Comparison of ENCODE assay signal across 22 cellular contexts in genomic region chr10:33284945-33285344, GRCh38.
"Had no signal": no experiment of that assay in that cellular context is flagged by ENCODE, and none has a peak within 500 bp of the region (broad histone marks: within the 10 kb centered on the region; RNA-seq: fewer than 3 reads in every experiment).

No MANE protein-coding gene starts in this region.

- H3K36me3 Mint-ChIP-seq: activated naive CD4-positive, alpha-beta T cell treated with anti-CD3 and anti-CD28 coated beads, Interleukin-2, amount 50 U/mL, for 72 hours; brain; naive B cell had no signal

- DNase-seq: activated CD4-positive, alpha-beta T cell treated with anti-CD3 and anti-CD28 coated beads for 36 hours; activated CD4-positive, alpha-beta T cell treated with anti-CD3 and anti-CD28 coated beads, Interleukin-2, amount 50 U/mL, for 4 hours; activated CD4-positive, CD25-positive, alpha-beta regulatory T cell; activated naive CD4-positive, alpha-beta T cell; activated T-cell treated with anti-CD3 and anti-CD28 coated beads for 4 hours; activated T-cell treated with anti-CD3 and anti-CD28 coated beads, Interleukin-2, amount 50 U/mL, for 72 hours; cortex of kidney; effector memory CD8-positive, alpha-beta T cell; erythroblast; mammary epithelial cell; naive B cell; pancreas; spleen; stimulated activated CD4-positive, alpha-beta T cell treated with anti-CD3 and anti-CD28 coated beads, Interleukin-2, amount 100 ng/mL, for 48 hours; stimulated activated naive CD8-positive, alpha-beta T cell treated with anti-CD3 and anti-CD28 coated beads, Interleukin-15, Interleukin-2, amounts not matched to agents 100 U/mL and 50 U/mL, for 24 hours; thyroid gland; upper lobe of right lung had no signal

- H3K27me3 ChIP-seq: cardiac muscle cell, spleen, thyroid gland, upper lobe of right lung had no signal

- H3K27ac ChIP-seq: cardiac muscle cell, pancreas, prostate gland, upper lobe of right lung had no signal

- H3K9me3 Mint-ChIP-seq: activated naive CD4-positive, alpha-beta T cell treated with anti-CD3 and anti-CD28 coated beads, Interleukin-2, amount 50 U/mL, for 72 hours; activated T-cell treated with anti-CD3 and anti-CD28 coated beads, Interleukin-2, amount 50 U/mL, for 72 hours; effector memory CD8-positive, alpha-beta T cell had no signal

- H3K4me3 ChIP-seq: cardiac muscle cell, pancreas, prostate gland, spleen, thyroid gland, upper lobe of right lung had no signal

- H3K4me1 ChIP-seq: prostate gland, upper lobe of right lung had no signal

- ATAC-seq: activated CD4-positive, alpha-beta T cell treated with anti-CD3 and anti-CD28 coated beads for 36 hours; activated naive CD4-positive, alpha-beta T cell treated with anti-CD3 and anti-CD28 coated beads, Interleukin-2, amount 50 U/mL, for 72 hours; activated T-cell treated with anti-CD3 and anti-CD28 coated beads, Interleukin-2, amount 50 U/mL, for 72 hours; effector memory CD8-positive, alpha-beta T cell; pancreas; stimulated activated naive CD8-positive, alpha-beta T cell treated with anti-CD3 and anti-CD28 coated beads, Interleukin-15, Interleukin-2, amounts not matched to agents 100 U/mL and 50 U/mL, for 24 hours; upper lobe of right lung had no signal

- H3K36me3 ChIP-seq: pancreas, prostate gland, spleen, thyroid gland, upper lobe of right lung had no signal

- H3K27ac Mint-ChIP-seq: activated CD4-positive, alpha-beta T cell treated with anti-CD3 and anti-CD28 coated beads for 36 hours; activated naive CD4-positive, alpha-beta T cell treated with anti-CD3 and anti-CD28 coated beads, Interleukin-2, amount 50 U/mL, for 72 hours; activated T-cell treated with anti-CD3 and anti-CD28 coated beads, Interleukin-2, amount 50 U/mL, for 72 hours; brain; effector memory CD8-positive, alpha-beta T cell; naive B cell had no signal

- H3K27me3 Mint-ChIP-seq: brain had no signal

- H3K9me3 ChIP-seq: pancreas, prostate gland, spleen, thyroid gland, upper lobe of right lung had no signal

- FAIRE-seq: islet of Langerhans had no signal

- H3K4me1 Mint-ChIP-seq: activated CD4-positive, alpha-beta T cell treated with anti-CD3 and anti-CD28 coated beads for 36 hours; naive B cell had no signal

- H3K4me3 Mint-ChIP-seq: activated CD4-positive, alpha-beta T cell treated with anti-CD3 and anti-CD28 coated beads for 36 hours; activated T-cell treated with anti-CD3 and anti-CD28 coated beads, Interleukin-2, amount 50 U/mL, for 72 hours; brain; effector memory CD8-positive, alpha-beta T cell; naive B cell had no signal
